Comparison of ENCODE assay signal across 1 cellular context in the genomic region with DNA sequence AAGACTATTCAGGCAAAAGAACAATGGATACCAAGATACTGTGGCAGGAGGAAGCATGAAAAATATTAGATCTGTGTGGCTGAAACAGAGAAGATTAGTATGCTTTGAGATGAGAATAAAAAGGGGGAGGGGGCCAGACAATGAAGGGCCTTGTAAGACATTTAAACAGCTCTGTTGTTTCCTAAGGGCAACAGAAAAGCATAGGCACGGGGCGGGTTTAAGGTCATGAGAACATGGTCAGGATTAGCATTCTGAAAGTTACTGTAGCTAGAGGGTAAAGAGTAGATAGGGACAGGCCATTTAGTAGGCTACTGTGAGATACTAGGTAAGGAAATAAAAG.
TF ChIP-seq lines count a peak whose summit lies in the region.

No MANE protein-coding gene starts in this region.

TF ChIP-seq in endothelial cell of umbilical vein, 7 proteins besides CTCF, POLR2A, EP300 and RAD21:
- no peak for TF ChIP-seq EZH2 (IDR thresholded peaks at IDR 0.05; ENCODE audit: borderline replicate concordance, low read depth, low read length, severe bottlenecking)
- no peak for TF ChIP-seq MYC (IDR thresholded peaks at IDR 0.05; ENCODE audit: low read depth, low read length)
- no peak for TF ChIP-seq POLR2AphosphoS5 (IDR thresholded peaks at IDR 0.05; ENCODE audit: insufficient read depth, low read depth, low read length)
- TF ChIP-seq GATA2 (IDR thresholded peaks at IDR 0.05; ENCODE audit: insufficient read depth, insufficient read length, low read depth, low read length): no peak
- TF ChIP-seq, protein P1, sequence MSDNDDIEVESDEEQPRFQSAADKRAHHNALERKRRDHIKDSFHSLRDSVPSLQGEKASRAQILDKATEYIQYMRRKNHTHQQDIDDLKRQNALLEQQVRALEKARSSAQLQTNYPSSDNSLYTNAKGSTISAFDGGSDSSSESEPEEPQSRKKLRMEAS (IDR thresholded peaks at IDR 0.05; ENCODE audit: insufficient read depth, insufficient read length): no peak
- no peak for TF ChIP-seq JUN (IDR thresholded peaks at IDR 0.05; ENCODE audit: borderline replicate concordance, insufficient read depth, insufficient read length, low read depth)
- no peak for TF ChIP-seq FOS (IDR thresholded peaks at IDR 0.05; ENCODE audit: borderline replicate concordance, insufficient read depth, low read length)
